ENCODE assay signal across 19 cellular contexts in genomic region chr2:70340075-70340474, GRCh38.
"Had no signal": no experiment of that assay in that cellular context is flagged by ENCODE, and none has a peak within 500 bp of the region (broad histone marks: within the 10 kb centered on the region; RNA-seq: fewer than 3 reads in every experiment).

No MANE protein-coding gene starts in this region.

- H3K4me1 ChIP-seq: SJSA1 had no signal

- H3K9me3 ChIP-seq: MG63, SJSA1 had no signal

- H3K4me3 ChIP-seq: MG63, SJSA1, SK-N-MC had no signal

- H3K27me3 ChIP-seq: MG63, SJSA1 had no signal

- H3K27ac ChIP-seq: SJSA1, SK-N-MC had no signal

- DNase-seq: KBM-7, MG63, NCI-H1092 treated with DMSO at 0.1 percent for 48 hours, NCI-H1436, NCI-H187, NCI-H2029, NCI-H2081 treated with DMSO at 0.1 percent for 48 hours, NCI-H2171, NCI-H226, NCI-H446, NCI-H510A, NCI-H524 treated with DMSO at 0.1 percent for 48 hours, NCI-H69, NCI-H774, Right ventricle myocardium superior, RPMI8226, SIG-M5 had no signal

- H3K36me3 ChIP-seq: MG63, SJSA1 had no signal
